Comparison of ENCODE assay signal across 1 cellular context in genomic region chr5:19067741-19068140, GRCh38.
TF ChIP-seq lines count a peak whose summit lies in the region.

No MANE protein-coding gene starts in this region.

TF ChIP-seq in WTC11, 78 proteins besides CTCF, POLR2A, EP300 and RAD21 (continued from another document):
- TF ChIP-seq USF2 (CRISPR knock-in tag; IDR thresholded peaks at IDR 0.05) = no peak
- no peak for TF ChIP-seq MYBL2 (CRISPR knock-in tag; IDR thresholded peaks at IDR 0.05)
- TF ChIP-seq ZBTB21 (CRISPR knock-in tag; IDR thresholded peaks at IDR 0.05; ENCODE audit: borderline replicate concordance) = no peak
- TF ChIP-seq RORB (CRISPR knock-in tag; IDR thresholded peaks at IDR 0.05) = no peak
- no peak for TF ChIP-seq ATF6 (CRISPR knock-in tag; IDR thresholded peaks at IDR 0.05)
- no peak for TF ChIP-seq GRHL2 (CRISPR knock-in tag; IDR thresholded peaks at IDR 0.05; ENCODE audit: insufficient replicate concordance, severe bottlenecking)
- no peak for TF ChIP-seq ZNF121 (CRISPR knock-in tag; IDR thresholded peaks at IDR 0.05)
- no peak for TF ChIP-seq TEAD1 (CRISPR knock-in tag; IDR thresholded peaks at IDR 0.05)
- TF ChIP-seq ZNF416 (CRISPR knock-in tag; IDR thresholded peaks at IDR 0.05) = no peak
- TF ChIP-seq CREM (CRISPR knock-in tag; IDR thresholded peaks at IDR 0.05) = no peak
- no peak for TF ChIP-seq AFF4 (CRISPR knock-in tag; IDR thresholded peaks at IDR 0.05; ENCODE audit: borderline replicate concordance)
- TF ChIP-seq ATF3 (CRISPR knock-in tag; conservative IDR thresholded peaks at IDR 0.05) = no peak
- TF ChIP-seq EMX1 (CRISPR knock-in tag; IDR thresholded peaks at IDR 0.05) = no peak
- no peak for TF ChIP-seq ZNF512 (CRISPR knock-in tag; IDR thresholded peaks at IDR 0.05; ENCODE audit: borderline replicate concordance)
- TF ChIP-seq HMGA2 (CRISPR knock-in tag; IDR thresholded peaks at IDR 0.05) = no peak
